In the genomic region with DNA sequence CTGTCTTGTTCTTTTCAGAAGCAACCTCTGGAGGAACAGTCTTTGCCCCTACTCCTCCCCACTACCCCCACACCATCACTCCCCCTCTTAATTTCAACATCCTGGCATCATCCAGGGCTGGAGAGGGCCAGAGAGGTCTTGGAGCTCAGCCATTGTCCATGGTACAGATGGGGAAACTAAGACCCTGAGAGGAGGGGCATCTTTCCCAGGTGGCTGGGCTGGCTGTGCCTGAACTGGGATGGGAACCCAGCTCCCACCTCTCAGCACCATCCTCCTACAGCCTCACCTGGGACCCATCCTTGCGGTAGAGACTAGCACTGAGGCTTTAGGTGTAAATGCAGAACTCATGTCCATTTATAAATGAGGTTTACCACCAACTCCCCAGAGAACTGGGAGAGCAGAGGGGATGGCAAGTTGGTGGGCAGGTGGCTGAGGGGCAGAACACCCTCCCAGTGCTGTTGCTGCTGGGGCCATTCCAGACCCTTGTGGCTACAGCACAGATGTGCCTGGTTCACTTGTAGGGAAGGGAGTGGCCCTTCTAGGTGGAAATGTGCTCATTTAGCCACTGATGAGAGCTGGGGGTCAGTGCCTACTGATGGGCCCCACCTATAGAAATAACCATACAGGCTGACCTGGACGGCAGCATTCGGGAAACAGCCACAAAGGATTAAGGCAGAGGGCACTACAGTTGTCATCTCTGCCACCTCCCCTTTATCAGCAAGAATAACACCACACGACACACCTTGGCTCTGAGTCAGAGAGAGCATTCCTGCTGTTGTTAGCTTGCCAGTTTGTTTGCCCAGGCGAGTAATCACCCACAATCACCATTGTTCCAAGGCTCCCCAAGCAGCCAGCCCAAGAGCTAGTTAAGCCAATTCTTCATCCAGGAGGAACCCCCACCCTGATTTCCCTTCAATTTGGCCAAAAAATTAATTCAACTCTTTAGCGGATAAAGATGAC, we compare ENCODE assay signal across 12 cellular contexts. TPM values are rescaled to one million over a fixed set of nuclear protein-coding genes. Genes with fewer than 3 reads are reported as not detected.
DNase-seq lines count a peak whose midpoint lies in the region; ATAC-seq, FAIRE-seq and TF ChIP-seq lines count a peak whose summit lies in the region.
"Had no signal": no experiment of that assay in that cellular context is flagged by ENCODE, and none has a peak within 500 bp of the region (broad histone marks: within the 10 kb centered on the region; RNA-seq: fewer than 3 reads in every experiment).

No MANE protein-coding gene starts in this region.

- no peak for TF ChIP-seq EP300 in upper lobe of left lung (IDR thresholded peaks at IDR 0.05)

- no peak overlapping the region for H2AFZ ChIP-seq in keratinocyte (ENCODE audit: control insufficient read depth, low read length)

- peak; percentile 58 for DNase-seq in NCI-H146 (lab: John Stamatoyannopoulos, UW)
- no peak for DNase-seq in NCI-H146 treated with DMSO at 0.1 percent for 48 hours (lab: John Stamatoyannopoulos, UW; ENCODE audit: unreplicated experiment)
- peak; percentile 90 for DNase-seq in astrocyte of the hippocampus (ENCODE audit: low read depth, low spot score)
- DNase-seq in keratinocyte (ENCODE audit: low read depth, low spot score), result no peak
- DNase-seq in upper lobe of left lung, result peak in 1 of 2 donors; percentile 46
- no peak for DNase-seq in globus pallidus (ENCODE audit: low spot score)
- DNase-seq in NCI-H446 (lab: John Stamatoyannopoulos, UW), result no peak
- DNase-seq: Karpas-422; stimulated activated CD4-positive, alpha-beta T cell treated with anti-CD3 and anti-CD28 coated beads, Interleukin-2, amount 100 ng/mL, for 48 hours had no signal

- peak; percentile 98 for FAIRE-seq in keratinocyte (lab: Jason Lieb, UNC)
- FAIRE-seq: colon had no signal

- H3K27me3 ChIP-seq in keratinocyte (ENCODE audit: control insufficient read depth, extremely low read depth, insufficient read depth, low read length) (peaks cover 25% of the 10 kb centered on the region), upper lobe of left lung (peaks cover 0 to 20% (median 5%) of the 10 kb centered on the region in 4 donors)

- H3K36me3 ChIP-seq in keratinocyte (ENCODE audit: control insufficient read depth in 2 of 2, extremely low read depth in 1 of 2, insufficient read depth in 2 of 2, low read length in 2 of 2), result no peaks in the 10 kb centered on the region
- H3K36me3 ChIP-seq in upper lobe of left lung, result peaks cover 0 to 14% (median 4%) of the 10 kb centered on the region in 4 donors

- no peaks in the 10 kb centered on the region for H3K9me1 ChIP-seq in keratinocyte (ENCODE audit: control insufficient read depth, extremely low read depth, insufficient read depth, low read length)

- dilution Hi-C loops in keratinocyte (cut with MboI; ENCODE audit: extremely low pct_ligation_motif_present, low sequenced_read_pairs), result no loop called here

- no peaks in the 10 kb centered on the region for H3K79me2 ChIP-seq in keratinocyte (ENCODE audit: control insufficient read depth, insufficient read depth, low read length)

- H3K9me3 ChIP-seq in keratinocyte (ENCODE audit: control insufficient read depth, low read depth, low read length) (peaks cover 8% of the 10 kb centered on the region), upper lobe of left lung (peaks cover 8 to 15% (median 10%) of the 10 kb centered on the region in 4 donors)

- no peak overlapping the region for H3K9ac ChIP-seq in keratinocyte (ENCODE audit: control insufficient read depth, extremely low read depth, insufficient read depth, low read length)

- no peak overlapping the region for H3K4me3 ChIP-seq in keratinocyte (ENCODE audit: control insufficient read depth in 2 of 3, extremely low read depth in 1 of 3, insufficient read depth in 2 of 3, low read depth in 1 of 3, low read length in 3 of 3)
- H3K4me3 ChIP-seq in upper lobe of left lung, result peak overlapping the region in 3 of 4 donors; percentile 49 to 67 (median 63)

- peak overlapping the region; percentile 33 for H3K4me2 ChIP-seq in keratinocyte (ENCODE audit: control insufficient read depth, extremely low read depth, insufficient read depth, low read depth, low read length)

- peak in 2 of 4 donors; percentile 14 to 42 for TF ChIP-seq POLR2A in upper lobe of left lung (IDR thresholded peaks at IDR 0.05)

- no peaks in the 10 kb centered on the region for H4K20me1 ChIP-seq in keratinocyte (ENCODE audit: control insufficient read depth, extremely low read depth, insufficient read depth, low read length)

- TF ChIP-seq CTCF in keratinocyte (optimal IDR thresholded peaks at IDR 0.05 in 1 of 3, IDR thresholded peaks at IDR 0.05 in 1 of 3, conservative IDR thresholded peaks at IDR 0.05 in 1 of 3; ENCODE audit: extremely low read depth in 1 of 3, insufficient read depth in 2 of 3, low read length in 3 of 3), result no peak
- no peak for TF ChIP-seq CTCF in upper lobe of left lung (IDR thresholded peaks at IDR 0.05)

- ATAC-seq in upper lobe of left lung (ENCODE audit: low FRiP score in 2 of 2), result peak in 1 of 2 donors; percentile 69
- ATAC-seq in GM19467 (IDR thresholded peaks at IDR 0.05; ENCODE audit: unreplicated experiment), result no peak

- peak overlapping the region; percentile 33 for H3K27ac ChIP-seq in keratinocyte (ENCODE audit: control insufficient read depth, insufficient read depth, low read length)
- peak overlapping the region; percentile 44 to 95 (median 84) for H3K27ac ChIP-seq in upper lobe of left lung

- H3K4me1 ChIP-seq in keratinocyte (ENCODE audit: control insufficient read depth, extremely low read depth, insufficient read depth, low read length), result peaks cover 21% of the 10 kb centered on the region
- peaks cover 10 to 30% (median 11%) of the 10 kb centered on the region in 4 donors for H3K4me1 ChIP-seq in upper lobe of left lung

- WGBS in upper lobe of left lung, 2 donors, result 51 to 62% methylated on average over 4 to 5 of the region's 6 CpGs

RNA-seq across cellular contexts. Expression of a gene that starts 2.1 kb away (rescaled TPM):
- 0.67 to 1.8 TPM (median 1.0 TPM) in 3 replicates for polyA plus RNA-seq in keratinocyte
- 3.4 TPM for polyA plus RNA-seq in keratinocyte (2011; ENCODE audit: low read depth)
- polyA plus RNA-seq in keratinocyte (2011; cell fraction: cytosol; rRNA removed), result 0.67 and 0.70 TPM in 2 replicates
- 2.4 and 2.5 TPM in 2 replicates for polyA plus RNA-seq in keratinocyte (2011; cell fraction: nucleus; rRNA removed)
- 0.83 and 5.8 TPM in 2 replicates for polyA plus RNA-seq in keratinocyte (2012; ENCODE audit: low replicate concordance)
- polyA minus RNA-seq in keratinocyte, result 1.9 to 3.7 TPM (median 3.0 TPM) in 3 replicates
- 3.5 TPM for polyA minus RNA-seq in keratinocyte (2011; cell fraction: cytosol; rRNA and poly(A)+ RNA removed)
- 1.3 and 1.6 TPM in 2 replicates for polyA minus RNA-seq in keratinocyte (2011; cell fraction: nucleus; rRNA and poly(A)+ RNA removed)
- total RNA-seq in upper lobe of left lung, result 1,000 to 10,000 TPM in 1 of 6 donors, 100 to 1,000 TPM in 5; 289 to 1,452 (median 502) TPM
- total RNA-seq: A673 had no signal

Comparison
In these comparisons a context has a peak if more than half of its experiments do, and no peak if none do; other contexts are left out.
1. DNase-seq: peak in NCI-H146 (single experiment) and astrocyte of the hippocampus (single experiment); none in NCI-H146 treated with DMSO at 0.1 percent for 48 hours (single experiment), keratinocyte (single experiment), globus pallidus (single experiment) and NCI-H446 (0 of 2).
2. H3K4me3 ChIP-seq: peak in upper lobe of left lung (3 of 4); none in keratinocyte (0 of 3).